8 cellular contexts compared by ENCODE assay signal in the genomic region with DNA sequence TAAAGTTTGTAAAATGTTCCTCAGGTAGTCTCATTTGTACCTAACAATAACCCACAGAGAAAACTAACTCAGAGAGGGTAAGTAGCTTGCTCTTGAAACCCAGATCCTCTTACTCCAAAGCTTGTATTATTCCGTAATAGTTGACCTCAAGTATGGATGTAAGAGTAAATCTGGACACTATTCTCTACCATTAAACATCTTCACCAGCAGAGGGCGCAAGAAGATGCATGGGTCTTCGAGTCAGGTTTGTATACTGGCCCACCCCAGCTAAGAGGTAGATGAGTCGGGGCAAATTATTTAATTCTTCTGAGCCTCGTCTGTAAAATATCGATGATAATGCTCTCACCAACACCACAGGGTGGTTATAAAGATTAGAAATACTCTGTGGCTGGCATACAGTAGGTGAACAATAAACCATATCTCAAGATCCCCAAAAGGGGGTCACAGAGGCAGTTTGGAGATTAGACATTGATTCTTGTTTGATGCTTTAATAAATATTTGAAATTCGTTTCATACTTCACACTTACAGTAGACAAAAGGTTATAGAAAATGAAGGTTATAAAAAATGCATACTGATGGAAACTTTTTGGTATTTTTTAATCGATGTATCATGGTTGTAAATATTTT. TPM values are rescaled to one million over a fixed set of nuclear protein-coding genes. Genes with fewer than 3 reads are reported as not detected.
DNase-seq lines count a peak whose midpoint lies in the region; ATAC-seq, FAIRE-seq and TF ChIP-seq lines count a peak whose summit lies in the region.

No MANE protein-coding gene starts in this region.

- H3K9me3 ChIP-seq in T-helper 17 cell (ENCODE audit: control insufficient read depth, low read length, poor library complexity, severe bottlenecking) = no peaks in the 10 kb centered on the region

- H3K36me3 Mint-ChIP-seq in T-helper 17 cell (ENCODE audit: low read depth) (no peaks in the 10 kb centered on the region), brain (no peaks in the 10 kb centered on the region)

- DNase-seq in NK-92 treated with Interleukin-12 subunit alpha and Interleukin-12 subunit beta, amount 100 ng/mL, for 24 hours (lab: John Stamatoyannopoulos, UW) = peak; percentile 21
- DNase-seq in NK-92 (lab: John Stamatoyannopoulos, UW; ENCODE audit: unreplicated experiment) (no peak), NCI-H1105 treated with DMSO at 0.1 percent for 48 hours (lab: John Stamatoyannopoulos, UW) (peak; percentile 66), T-helper 17 cell (peak in 2 of 3 donors; percentile 23 to 47)
- DNase-seq in stimulated activated CD4-positive, alpha-beta T cell treated with anti-CD3 and anti-CD28 coated beads, Interleukin-2, amount 100 ng/mL, for 4 hours (ENCODE audit: low read depth) = peak; percentile 45

- FAIRE-seq in islet of Langerhans (lab: Jason Lieb, UNC) = peak; percentile 85

- H3K4me3 Mint-ChIP-seq in T-helper 17 cell (no peak overlapping the region), brain (peak overlapping the region in 2 of 5 experiments; percentile 53 to 80)

- ATAC-seq in T-helper 17 cell (peak; percentile 41), HG02798 (IDR thresholded peaks at IDR 0.05; ENCODE audit: poor library complexity, unreplicated experiment) (no peak)

- peaks cover 13% of the 10 kb centered on the region for H3K4me1 Mint-ChIP-seq in T-helper 17 cell
- H3K4me1 Mint-ChIP-seq in brain = peaks cover 25% of the 10 kb centered on the region

- H3K27me3 Mint-ChIP-seq in T-helper 17 cell (peaks cover 43% of the 10 kb centered on the region), brain (peaks cover 41% of the 10 kb centered on the region)

- no peak overlapping the region for H3K27ac Mint-ChIP-seq in T-helper 17 cell
- H3K27ac Mint-ChIP-seq in brain = peak overlapping the region in 2 of 5 experiments; percentile 68 to 75

- peaks cover 0 to 3% (median 0%) of the 10 kb centered on the region in 5 experiments for H3K9me3 Mint-ChIP-seq in brain

- TF ChIP-seq CTCF in brain (conservative IDR thresholded peaks at IDR 0.05) = peak; percentile 78 to 90

RNA-seq across cellular contexts. Expression of a gene that starts 3.5 kb away (rescaled TPM):
- under 1 TPM in 1 of 2 donors, not detected in 1; 0.73 TPM for total RNA-seq in T-helper 17 cell
- 21.5 TPM for polyA plus RNA-seq in brain (ENCODE audit: insufficient read depth, low read depth, low replicate concordance)
